17 cellular contexts compared by ENCODE assay signal in the genomic region with DNA sequence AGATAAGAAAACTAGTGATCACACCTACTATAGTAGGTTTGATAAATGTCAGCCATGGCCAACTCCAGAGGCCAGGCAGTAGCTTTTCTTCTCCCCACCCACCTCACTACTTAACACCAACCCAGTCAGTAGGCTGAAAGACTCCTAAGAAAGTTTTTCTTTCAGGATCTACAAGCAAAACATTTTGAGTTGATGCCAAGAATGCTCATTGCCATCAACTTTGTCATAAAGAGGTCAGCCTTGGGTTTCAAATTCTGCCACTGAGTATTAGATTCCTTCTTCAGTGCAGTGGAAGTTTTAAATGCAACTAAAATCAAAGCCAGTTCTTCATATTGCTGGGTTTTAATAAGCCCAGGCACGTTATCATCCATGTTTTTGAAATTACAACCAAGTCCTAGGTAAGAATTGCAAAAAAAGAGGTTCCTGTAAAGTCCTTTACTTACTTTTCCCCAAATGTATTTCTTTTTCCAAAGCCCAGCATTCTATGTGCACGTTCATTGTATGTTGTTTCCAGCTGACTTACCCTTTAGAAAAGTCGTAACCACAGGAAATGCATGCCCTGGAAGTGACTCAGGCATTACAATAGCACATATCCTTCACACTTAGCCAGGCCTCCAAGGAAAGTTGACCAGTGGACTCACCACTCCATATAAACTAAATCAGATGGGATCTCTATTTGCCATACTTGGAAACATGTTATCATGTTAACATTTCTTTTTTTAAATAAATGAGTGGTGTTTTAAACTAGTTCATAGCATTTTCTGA.
DNase-seq lines count a peak whose midpoint lies in the region; ATAC-seq and TF ChIP-seq lines count a peak whose summit lies in the region.
"Had no signal": no experiment of that assay in that cellular context is flagged by ENCODE, and none has a peak within 500 bp of the region (broad histone marks: within the 10 kb centered on the region; RNA-seq: fewer than 3 reads in every experiment).

No MANE protein-coding gene starts in this region.

- H3K27ac Mint-ChIP-seq in activated naive CD4-positive, alpha-beta T cell treated with anti-CD3 and anti-CD28 coated beads for 36 hours, result no peak overlapping the region
- H3K27ac Mint-ChIP-seq: activated CD4-positive, alpha-beta memory T cell treated with anti-CD3 and anti-CD28 coated beads for 36 hours; T-helper 1 cell treated with Interleukin-12 subunit alpha and Interleukin-12 subunit beta and Interleukin-4 antibody, amounts not matched to agents 30 μg/mL and 1 μg/mL, for 36 hours had no signal

- DNase-seq in DMS53 treated with DMSO at 0.1 percent for 48 hours (lab: John Stamatoyannopoulos, UW; ENCODE audit: unreplicated experiment) (peak; percentile 10), M059J (ENCODE audit: low read depth) (peak; percentile 93), choroid plexus epithelial cell (ENCODE audit: low read depth) (peak; percentile 21), kidney epithelial cell (ENCODE audit: low read depth) (peak; percentile 41), NOMO-1 (lab: John Stamatoyannopoulos, UW; ENCODE audit: unreplicated experiment in 2 of 2) (no peak), NCI-H748 treated with DMSO at 0.1 percent for 48 hours (lab: John Stamatoyannopoulos, UW) (no peak)
- no peak for DNase-seq in activated naive CD4-positive, alpha-beta T cell treated with anti-CD3 and anti-CD28 coated beads for 36 hours
- DNase-seq: activated CD4-positive, alpha-beta memory T cell treated with anti-CD3 and anti-CD28 coated beads for 36 hours; activated gamma-delta T cell treated with Interleukin-2 at 50 U/mL for 16 hours; cerebellar nuclear complex; GDM1; NCI-H1694 treated with DMSO at 0.1 percent for 48 hours; posterior cingulate gyrus; stimulated activated naive CD4-positive, alpha-beta T cell had no signal

- intact Hi-C loops in activated naive CD4-positive, alpha-beta T cell treated with anti-CD3 and anti-CD28 coated beads for 36 hours (cut with micrococcal nuclease), result no loop called here

- CTCF ChIA-PET in activated naive CD4-positive, alpha-beta T cell treated with anti-CD3 and anti-CD28 coated beads for 36 hours (lab: Charles Lee), result interaction anchor here (0.7 kb wide), 1 partner anchor 934 kb away, joined by 3 read pairs; no protein-coding TSS in a partner anchor

- no peak for ATAC-seq in HG03159 (IDR thresholded peaks at IDR 0.05; ENCODE audit: unreplicated experiment)
- ATAC-seq: gastroesophageal sphincter had no signal

- H3K27me3 ChIP-seq in kidney epithelial cell (ENCODE audit: control insufficient read depth, insufficient read depth, low read length), result no peaks in the 10 kb centered on the region
- H3K27me3 ChIP-seq: gastroesophageal sphincter had no signal

- H3K4me3 Mint-ChIP-seq in activated naive CD4-positive, alpha-beta T cell treated with anti-CD3 and anti-CD28 coated beads for 36 hours, result no peak overlapping the region
- H3K4me3 Mint-ChIP-seq: activated CD4-positive, alpha-beta memory T cell treated with anti-CD3 and anti-CD28 coated beads for 36 hours; T-helper 1 cell treated with Interleukin-12 subunit alpha and Interleukin-12 subunit beta and Interleukin-4 antibody, amounts not matched to agents 30 μg/mL and 1 μg/mL, for 36 hours had no signal

- no peak for TF ChIP-seq CTCF in choroid plexus epithelial cell (conservative IDR thresholded peaks at IDR 0.05; ENCODE audit: low read depth, low read length)
- TF ChIP-seq CTCF in kidney epithelial cell (IDR thresholded peaks at IDR 0.05; ENCODE audit: insufficient read depth, low read length, poor library complexity, severe bottlenecking), result no peak

- H3K36me3 Mint-ChIP-seq in activated naive CD4-positive, alpha-beta T cell treated with anti-CD3 and anti-CD28 coated beads for 36 hours (ENCODE audit: low read depth), result no peaks in the 10 kb centered on the region
- H3K36me3 Mint-ChIP-seq: activated CD4-positive, alpha-beta memory T cell treated with anti-CD3 and anti-CD28 coated beads for 36 hours had no signal

- H3K4me3 ChIP-seq in choroid plexus epithelial cell (ENCODE audit: low read depth, low read length), result no peak overlapping the region
- H3K4me3 ChIP-seq in kidney epithelial cell (ENCODE audit: low read depth, low read length), result no peak overlapping the region
- H3K4me3 ChIP-seq: gastroesophageal sphincter had no signal

- no peaks in the 10 kb centered on the region for H3K27me3 Mint-ChIP-seq in activated naive CD4-positive, alpha-beta T cell treated with anti-CD3 and anti-CD28 coated beads for 36 hours (ENCODE audit: low read depth)
- H3K27me3 Mint-ChIP-seq: activated CD4-positive, alpha-beta memory T cell treated with anti-CD3 and anti-CD28 coated beads for 36 hours had no signal

- peaks cover under 1% of the 10 kb centered on the region for H3K9me3 Mint-ChIP-seq in activated naive CD4-positive, alpha-beta T cell treated with anti-CD3 and anti-CD28 coated beads for 36 hours

- no peaks in the 10 kb centered on the region for H3K36me3 ChIP-seq in kidney epithelial cell (ENCODE audit: control insufficient read depth, insufficient read depth, low read length)
- H3K36me3 ChIP-seq: gastroesophageal sphincter had no signal

- H3K4me1 Mint-ChIP-seq in activated naive CD4-positive, alpha-beta T cell treated with anti-CD3 and anti-CD28 coated beads for 36 hours (ENCODE audit: low read depth), result no peaks in the 10 kb centered on the region

Comparison
In these comparisons a context has a peak if more than half of its experiments do, and no peak if none do; other contexts are left out.
1. DNase-seq: peak in DMS53 treated with DMSO at 0.1 percent for 48 hours (single experiment), M059J (single experiment), choroid plexus epithelial cell (single experiment) and kidney epithelial cell (single experiment); none in NOMO-1 (0 of 2), activated naive CD4-positive, alpha-beta T cell treated with anti-CD3 and anti-CD28 coated beads for 36 hours (single experiment) and NCI-H748 treated with DMSO at 0.1 percent for 48 hours (single experiment).